ENCODE assay signal across 8 cellular contexts in genomic region chr12:54217774-54218221, GRCh38. TPM values are rescaled to one million over a fixed set of nuclear protein-coding genes. Genes with fewer than 3 reads are reported as not detected.
DNase-seq lines count a peak whose midpoint lies in the region; ATAC-seq, FAIRE-seq and TF ChIP-seq lines count a peak whose summit lies in the region.

No MANE protein-coding gene starts in this region.

- H3K4me3 Mint-ChIP-seq in memory B cell = peak overlapping the region; percentile 88

- no peaks in the 10 kb centered on the region for H3K9me3 Mint-ChIP-seq in memory B cell

- peak; percentile 39 for ATAC-seq in HG03103 (IDR thresholded peaks at IDR 0.05; ENCODE audit: low read depth, unreplicated experiment)
- peak; percentile 57 for ATAC-seq in memory B cell (ENCODE audit: low read depth)
- no peak for ATAC-seq in HG02870 (IDR thresholded peaks at IDR 0.05; ENCODE audit: unreplicated experiment)
- no peak for ATAC-seq in GM21717 (IDR thresholded peaks at IDR 0.05; ENCODE audit: unreplicated experiment)

- H3K27me3 ChIP-seq in bronchial epithelial cell (ENCODE audit: control insufficient read depth, insufficient read depth, low read length) = no peaks in the 10 kb centered on the region

- no peaks in the 10 kb centered on the region for H3K36me3 ChIP-seq in bronchial epithelial cell (ENCODE audit: control insufficient read depth, insufficient read depth, low read length)

- DNase-seq in C1 segment of cervical spinal cord (lab: John Stamatoyannopoulos, UW) = peak in 11 of 14 donors; percentile 22 to 72 (median 51)
- no peak for DNase-seq in bronchial epithelial cell (ENCODE audit: low read depth)
- peak; percentile 67 to 70 for DNase-seq in memory B cell (ENCODE audit: low spot score in 2 of 2)
- DNase-seq in NCI-H1436 (lab: John Stamatoyannopoulos, UW) = no peak
- no peak for DNase-seq in HK-2 (ENCODE audit: unreplicated experiment)

- no peaks in the 10 kb centered on the region for H3K27me3 Mint-ChIP-seq in memory B cell

- peak overlapping the region; percentile 25 for H3K4me3 ChIP-seq in bronchial epithelial cell (ENCODE audit: low read depth, low read length)

- no peak for TF ChIP-seq CTCF in bronchial epithelial cell (IDR thresholded peaks at IDR 0.05; ENCODE audit: insufficient read depth, low read length, severe bottlenecking)

- H3K36me3 Mint-ChIP-seq in memory B cell = no peaks in the 10 kb centered on the region

- no peak for FAIRE-seq in bronchial epithelial cell (lab: Jason Lieb, UNC)

- no peak overlapping the region for H3K27ac Mint-ChIP-seq in memory B cell

- peaks cover 30% of the 10 kb centered on the region for H3K4me1 Mint-ChIP-seq in memory B cell

RNA-seq across cellular contexts. Expression of gene SMUG1, which starts 29.0 kb away (rescaled TPM):
- 36.1 and 48.5 TPM in 2 replicates for total RNA-seq in bronchial epithelial cell

Comparison
In these comparisons a context has a peak if more than half of its experiments do, and no peak if none do; other contexts are left out.
1. DNase-seq: peak in C1 segment of cervical spinal cord (11 of 14) and memory B cell (2 of 2); none in bronchial epithelial cell (single experiment), NCI-H1436 (single experiment) and HK-2 (single experiment).
2. ATAC-seq: peak in HG03103 (single experiment) and memory B cell (single experiment); none in HG02870 (single experiment) and GM21717 (single experiment).